In genomic region chr12:120678572-120678971, GRCh38 we compare ENCODE assay signal across 15 cellular contexts. TPM values are rescaled to one million over a fixed set of nuclear protein-coding genes. Genes with fewer than 3 reads are reported as not detected.
DNase-seq lines count a peak whose midpoint lies in the region; ATAC-seq, FAIRE-seq and TF ChIP-seq lines count a peak whose summit lies in the region.
"Had no signal": no experiment of that assay in that cellular context is flagged by ENCODE, and none has a peak within 500 bp of the region (broad histone marks: within the 10 kb centered on the region; RNA-seq: fewer than 3 reads in every experiment).

No MANE protein-coding gene starts in this region.

- H3K9me3 ChIP-seq in BLaER1 treated with 17β-estradiol and CSF1 and Interleukin-3, amounts not matched to agents 10 nM and 100 nM (replicated peaks in 1 of 11) = no peaks in the 10 kb centered on the region
- H3K9me3 ChIP-seq: suprapubic skin had no signal

- peaks cover 32 to 95% (median 66%) of the 10 kb centered on the region in 10 experiments for H3K4me1 ChIP-seq in BLaER1 treated with 17β-estradiol and CSF1 and Interleukin-3, amounts not matched to agents 10 nM and 100 nM

- FAIRE-seq in bronchial epithelial cell (lab: Jason Lieb, UNC) = no peak

- peak overlapping the region; percentile 64 to 93 (median 78) for H3K4me2 ChIP-seq in BLaER1 treated with 17β-estradiol and CSF1 and Interleukin-3, amounts not matched to agents 10 nM and 100 nM

- no peaks in the 10 kb centered on the region for H4K20me1 ChIP-seq in BLaER1 treated with 17β-estradiol and CSF1 and Interleukin-3, amounts not matched to agents 10 nM and 100 nM

- 0 out of 20 replicates have a peak overlapping the region, but pooled peaks of 2 of the 10 experiments have one; percentile 3 to 40 for H3K4me3 ChIP-seq in BLaER1 treated with 17β-estradiol and CSF1 and Interleukin-3, amounts not matched to agents 10 nM and 100 nM
- H3K4me3 ChIP-seq in bronchial epithelial cell (ENCODE audit: low read depth, low read length) = no peak overlapping the region
- H3K4me3 ChIP-seq: GM23248, suprapubic skin had no signal

- H3K27me3 ChIP-seq in BLaER1 treated with 17β-estradiol and CSF1 and Interleukin-3, amounts not matched to agents 10 nM and 100 nM = no peaks in the 10 kb centered on the region
- H3K27me3 ChIP-seq in bronchial epithelial cell (ENCODE audit: control insufficient read depth, insufficient read depth, low read length) = no peaks in the 10 kb centered on the region
- H3K27me3 ChIP-seq: suprapubic skin had no signal

- peak overlapping the region in 9 of 11 experiments; percentile 12 to 71 (median 45); a peak in 15 of 22 replicates for H3K9ac ChIP-seq in BLaER1 treated with 17β-estradiol and CSF1 and Interleukin-3, amounts not matched to agents 10 nM and 100 nM
- H3K9ac ChIP-seq: GM23248 had no signal

- ATAC-seq in GM18868 (IDR thresholded peaks at IDR 0.05; ENCODE audit: unreplicated experiment) = peak; percentile 6
- ATAC-seq in esophagus mucosa = no peak

- peak overlapping the region in 10 of 11 experiments; percentile 39 to 84 (median 68); a peak in 19 of 22 replicates for H3K27ac ChIP-seq in BLaER1 treated with 17β-estradiol and CSF1 and Interleukin-3, amounts not matched to agents 10 nM and 100 nM
- H3K27ac ChIP-seq: GM23248 had no signal

- TF ChIP-seq CTCF in bronchial epithelial cell (IDR thresholded peaks at IDR 0.05; ENCODE audit: insufficient read depth, low read length, severe bottlenecking) = no peak

- DNase-seq in M059J (ENCODE audit: low read depth) = peak; percentile 70
- DNase-seq in bronchial epithelial cell (ENCODE audit: low read depth) = peak; percentile 20
- DNase-seq in NCI-H2029 (lab: John Stamatoyannopoulos, UW) = no peak
- no peak for DNase-seq in SKM-1 treated with dmso at 0.1 percent for 144 hours (lab: John Stamatoyannopoulos, UW; ENCODE audit: unreplicated experiment)
- DNase-seq in foreskin melanocyte = no peak
- DNase-seq: GM23248; kidney glomerular epithelial cell; MM.1S; NCI-H526 treated with DMSO at 0.1 percent for 48 hours; stimulated activated CD4-positive, alpha-beta T cell treated with anti-CD3 and anti-CD28 coated beads, Interleukin-2, amount 100 ng/mL, for 48 hours had no signal

- no peaks in the 10 kb centered on the region for H3K36me3 ChIP-seq in BLaER1 treated with 17β-estradiol and CSF1 and Interleukin-3, amounts not matched to agents 10 nM and 100 nM
- H3K36me3 ChIP-seq in bronchial epithelial cell (ENCODE audit: control insufficient read depth, insufficient read depth, low read length) = no peaks in the 10 kb centered on the region
- H3K36me3 ChIP-seq: suprapubic skin had no signal

RNA-seq across cellular contexts. Expression of gene MLEC, which starts 8.4 kb away (rescaled TPM):
- 105 and 148 TPM in 2 replicates for total RNA-seq in M059J (2014; rRNA removed; shearing (Covaris generic))
- total RNA-seq in bronchial epithelial cell (60.3 and 61.9 TPM in 2 replicates), esophagus mucosa (40.1 TPM)

RNA-seq across cellular contexts. Expression of gene UNC119B, which starts 31.7 kb away (rescaled TPM):
- 4.8 and 11.1 TPM in 2 replicates for total RNA-seq in M059J (2014; rRNA removed; shearing (Covaris generic))
- 12.9 and 19.5 TPM in 2 replicates for total RNA-seq in bronchial epithelial cell
- total RNA-seq in esophagus mucosa = 14.7 TPM

RNA-seq across cellular contexts. Expression of gene CABP1, which starts 38.1 kb away (rescaled TPM):
- not detected in 2 replicates for total RNA-seq in M059J (2014; rRNA removed; shearing (Covaris generic))
- total RNA-seq in bronchial epithelial cell (not detected in 2 replicates), esophagus mucosa (0.16 TPM)
- total RNA-seq: GM23248, osteoblast had no signal

RNA-seq across cellular contexts. Expression of gene ACADS, which starts 47.1 kb away (rescaled TPM):
- 4.8 and 9.1 TPM in 2 replicates for total RNA-seq in M059J (2014; rRNA removed; shearing (Covaris generic))
- total RNA-seq in bronchial epithelial cell (7.4 and 8.2 TPM in 2 replicates), esophagus mucosa (11.3 TPM)

Comparison
In these comparisons a context has a peak if more than half of its experiments do, and no peak if none do; other contexts are left out.
1. DNase-seq: peak in M059J (single experiment) and bronchial epithelial cell (single experiment); none in NCI-H2029 (single experiment), SKM-1 treated with dmso at 0.1 percent for 144 hours (single experiment) and foreskin melanocyte (single experiment).